ENCODE assay signal across 8 cellular contexts in the genomic region with DNA sequence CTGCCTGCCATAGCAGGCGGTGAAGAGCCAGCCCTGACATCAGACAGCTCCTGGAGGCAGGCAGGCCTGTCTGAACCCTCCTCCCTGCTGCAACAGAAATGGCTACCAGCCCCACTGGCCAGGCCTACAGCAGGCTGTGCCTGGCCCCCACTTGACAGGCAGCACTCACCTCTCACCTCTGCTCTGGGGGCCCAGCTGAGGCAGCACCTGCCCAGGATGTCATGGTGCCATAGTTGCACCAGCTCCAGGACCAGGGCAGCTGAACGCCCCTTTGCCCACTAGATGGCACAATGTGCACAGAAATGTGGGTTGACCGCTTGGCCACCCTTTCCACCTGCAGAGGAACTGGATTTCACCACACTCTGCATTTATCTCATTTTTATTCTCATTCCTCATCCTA. TPM values are rescaled to one million over a fixed set of nuclear protein-coding genes. Genes with fewer than 3 reads are reported as not detected.
A peak's percentile ranks its signal among the peaks of the same experiment; 100 is the strongest.
DNase-seq lines count a peak whose midpoint lies in the region; ATAC-seq, FAIRE-seq and TF ChIP-seq lines count a peak whose summit lies in the region.

No MANE protein-coding gene starts in this region.

- H3K4me2 ChIP-seq in A549 (no peak overlapping the region), SK-N-SH (no peak overlapping the region)

- DNase-seq in A549 (ENCODE audit: low read depth in 1 of 2, low spot score in 1 of 2) (peak; percentile 58 to 76), GM13976 (ENCODE audit: low spot score) (peak; percentile 87), LNCaP clone FGC (ENCODE audit: low read depth) (no peak), SK-N-SH (peak; percentile 86), germinal center (ENCODE audit: low spot score) (peak; percentile 87), posterior vena cava (ENCODE audit: low spot score) (peak; percentile 90), urothelium cell line (ENCODE audit: low spot score) (peak; percentile 80)
- DNase-seq in activated naive CD4-positive, alpha-beta T cell (lab: John Stamatoyannopoulos, UW): peak; percentile 10 to 60 (median 42)

- no peak for TF ChIP-seq POLR2A in A549 (IDR thresholded peaks at IDR 0.05; ENCODE audit: low read length)

- H3K79me2 ChIP-seq in SK-N-SH (ENCODE audit: insufficient read depth): no peaks in the 10 kb centered on the region

- H3K4me3 ChIP-seq in A549 (no peak overlapping the region), LNCaP clone FGC (ENCODE audit: low read depth, low read length) (no peak overlapping the region), SK-N-SH (ENCODE audit: low read depth in 2 of 2, low read length in 1 of 2) (peak overlapping the region in 1 of 2 experiments; percentile 39; a peak in 1 of 4 replicates)

- CTCF ChIA-PET in A549 (lab: Yijun Ruan, JAX): interaction anchor here (0.6 to 4.0 kb wide), 32 partner anchors 9 to 412 kb away, joined by 3 to 19 read pairs (median 4); a partner anchor contains a TSS
- CTCF ChIA-PET in SK-N-SH (lab: Yijun Ruan, JAX): interaction anchor here (0.5 to 9.2 kb wide), 32 partner anchors 10 to 431 kb away, joined by 3 to 158 read pairs (median 4); a partner anchor contains a TSS

- H3F3A ChIP-seq in SK-N-SH (replicated peaks; ENCODE audit: insufficient read depth): peaks cover 11% of the 10 kb centered on the region

- in situ Hi-C loops in GM13976 (cut with MboI; ENCODE audit: low sequenced_read_pairs, unreplicated experiment): no loop called here

- no peak overlapping the region for H2AFZ ChIP-seq in SK-N-SH (ENCODE audit: low read depth)

- no peaks in the 10 kb centered on the region for H3K9me2 ChIP-seq in SK-N-SH

- TF ChIP-seq EP300 in A549 (IDR thresholded peaks at IDR 0.05) (no peak), SK-N-SH (IDR thresholded peaks at IDR 0.05; ENCODE audit: borderline replicate concordance in 1 of 2, low read depth in 1 of 2, low read length in 1 of 2) (no peak)

- H3K9me3 ChIP-seq in A549: no peaks in the 10 kb centered on the region
- no peaks in the 10 kb centered on the region for H3K9me3 ChIP-seq in SK-N-SH

- no peaks in the 10 kb centered on the region for H3K27me3 ChIP-seq in SK-N-SH (ENCODE audit: insufficient read depth)

- peaks cover 4 to 5% of the 10 kb centered on the region in 2 experiments for H3K36me3 ChIP-seq in SK-N-SH (replicated peaks in 1 of 2; ENCODE audit: control insufficient read depth in 1 of 2, insufficient read depth in 2 of 2, low read length in 1 of 2)

- intact Hi-C loops in posterior vena cava (cut with DNase I): loop anchor here (2.0 to 10.0 kb wide), 3 partner anchors 51 to 238 kb away; no protein-coding TSS in a partner anchor

- H3K27ac ChIP-seq in A549 (no peak overlapping the region), SK-N-SH (ENCODE audit: low read depth in 2 of 2, low read length in 1 of 2) (no peak overlapping the region)

- no peak overlapping the region for H3K9ac ChIP-seq in SK-N-SH

- TF ChIP-seq RAD21 in A549 (conservative IDR thresholded peaks at IDR 0.05 in 1 of 2, IDR thresholded peaks at IDR 0.05 in 1 of 2) (peak; percentile 77 to 87), SK-N-SH (IDR thresholded peaks at IDR 0.05; ENCODE audit: low read length) (peak; percentile 95)

- H3K4me1 ChIP-seq in A549: no peaks in the 10 kb centered on the region
- H3K4me1 ChIP-seq in SK-N-SH (ENCODE audit: control insufficient read depth in 1 of 2, insufficient read depth in 2 of 2, low read depth in 1 of 2, low read length in 1 of 2): no peaks in the 10 kb centered on the region; a peak in 1 of 4 replicates

- ATAC-seq in A549: peak; percentile 85 to 90

- TF ChIP-seq CTCF in A549 (IDR thresholded peaks at IDR 0.05) (peak; percentile 62), GM13976 (IDR thresholded peaks at IDR 0.05; ENCODE audit: borderline replicate concordance, control extremely low read depth, extremely low read depth, insufficient read depth, missing control alignments) (peak; percentile 91), LNCaP clone FGC (IDR thresholded peaks at IDR 0.05; ENCODE audit: control insufficient read depth, extremely low read depth, insufficient read depth) (peak; percentile 95), SK-N-SH (IDR thresholded peaks at IDR 0.05) (peak; percentile 78)

- WGBS in A549 (ENCODE audit: missing lambda C conversion rate): 35% methylated on average over 3 of the region's 3 CpGs
- WGBS in SK-N-SH (ENCODE audit: low lambda C conversion rate): 58% methylated on average over 3 of the region's 3 CpGs

- FAIRE-seq in A549 (lab: Jason Lieb, UNC) (no peak), urothelium cell line (lab: Jason Lieb, UNC) (no peak)

- H4K20me1 ChIP-seq in SK-N-SH (ENCODE audit: insufficient read depth): peaks cover 8% of the 10 kb centered on the region; the same call in 1 of the 2 replicates

- POLR2A ChIA-PET in A549 (lab: Yijun Ruan, JAX): interaction anchor here (0.6 to 0.8 kb wide), 2 partner anchors 33 to 160 kb away, joined by 3 to 4 read pairs; no protein-coding TSS in a partner anchor
- POLR2A ChIA-PET in SK-N-SH (lab: Yijun Ruan, JAX): interaction anchor here (0.6 to 2.8 kb wide), 4 partner anchors 57 to 160 kb away, joined by 3 to 10 read pairs (median 6); a partner anchor contains a TSS

TF ChIP-seq in A549, 52 proteins besides CTCF, POLR2A, EP300 and RAD21:
- peak; percentile 46 for TF ChIP-seq SMC3 (IDR thresholded peaks at IDR 0.05)
- TF ChIP-seq BHLHE40 (IDR thresholded peaks at IDR 0.05; ENCODE audit: low read depth, low read length): no peak

TF ChIP-seq in SK-N-SH, 30 proteins besides CTCF, POLR2A, EP300 and RAD21:
- TF ChIP-seq SMC3 (IDR thresholded peaks at IDR 0.05; ENCODE audit: low read depth, low read length) (peak; percentile 86), MXI1 (IDR thresholded peaks at IDR 0.05; ENCODE audit: low read depth, low read length) (0 out of 2 replicates have a peak, but pooled peaks have one; percentile 38), SIN3A (IDR thresholded peaks at IDR 0.05; ENCODE audit: borderline replicate concordance, low read depth, low read length) (no peak), RCOR1 (IDR thresholded peaks at IDR 0.05; ENCODE audit: low read length) (peak; percentile 30; the same call in 1 of the 2 replicates), YY1 (IDR thresholded peaks at IDR 0.05; ENCODE audit: low read depth) (no peak)

RNA-seq across cellular contexts. Expression of a gene that starts 30.6 kb away (rescaled TPM):
- polyA plus RNA-seq in A549 (2011; rRNA removed) (47.1 and 48.2 TPM in 2 replicates), A549 (2017; fragmentation: RNase III; extraction: RNeasy Plus Mini Kit Qiagen cat#74134 plus additional on column Dnase treatment) (55.3 to 56.5 TPM (median 56.3 TPM) in 3 replicates), SK-N-SH (2012; rRNA removed) (92.4 and 97.0 TPM in 2 replicates)
- 108 and 113 TPM in 2 replicates for polyA plus RNA-seq in A549 (2012; cell fraction: cytosol; rRNA removed)
- 49.1 and 67.3 TPM in 2 replicates for polyA plus RNA-seq in A549 (2012; cell fraction: nucleus; rRNA removed)
- polyA minus RNA-seq in A549 (2011; rRNA and poly(A)+ RNA removed): 17.1 and 19.3 TPM in 2 replicates
- 72.1 and 86.3 TPM in 2 replicates for polyA plus RNA-seq in SK-N-SH (2012; cell fraction: cytosol; rRNA removed)
- polyA plus RNA-seq in SK-N-SH (2012; cell fraction: nucleus; rRNA removed): 39.4 and 45.0 TPM in 2 replicates
- total RNA-seq in posterior vena cava: 10 to 100 TPM; 26.4 to 33.5 TPM

RNA-seq across cellular contexts. Expression of a gene that starts 30.7 kb away (rescaled TPM):
- polyA plus RNA-seq in A549 (2011; rRNA removed): 24.0 and 25.4 TPM in 2 replicates
- 26.0 and 33.3 TPM in 2 replicates for polyA plus RNA-seq in A549 (2012; cell fraction: cytosol; rRNA removed)
- polyA plus RNA-seq in A549 (2012; cell fraction: nucleus; rRNA removed): 50.9 and 59.9 TPM in 2 replicates
- 18.3 to 22.2 TPM (median 21.6 TPM) in 3 replicates for polyA plus RNA-seq in A549 (2017; fragmentation: RNase III; extraction: RNeasy Plus Mini Kit Qiagen cat#74134 plus additional on column Dnase treatment)
- 32.9 and 44.4 TPM in 2 replicates for polyA minus RNA-seq in A549 (2011; rRNA and poly(A)+ RNA removed)
- polyA plus RNA-seq in SK-N-SH (2012; rRNA removed): 52.7 and 63.2 TPM in 2 replicates
- polyA plus RNA-seq in SK-N-SH (2012; cell fraction: cytosol; rRNA removed): 26.9 and 37.6 TPM in 2 replicates
- 97.6 and 129 TPM in 2 replicates for polyA plus RNA-seq in SK-N-SH (2012; cell fraction: nucleus; rRNA removed)
- total RNA-seq in posterior vena cava: 10 to 100 TPM; 23.7 to 28.1 TPM
